In genomic region chr1:26333312-26333711, GRCh38 we compare ENCODE assay signal across 7 cellular contexts. TPM values are rescaled to one million over a fixed set of nuclear protein-coding genes. Genes with fewer than 3 reads are reported as not detected.
"Had no signal": no experiment of that assay in that cellular context is flagged by ENCODE, and none has a peak within 500 bp of the region (broad histone marks: within the 10 kb centered on the region; RNA-seq: fewer than 3 reads in every experiment).

No MANE protein-coding gene starts in this region.

RNA-seq across cellular contexts. Expression of gene CD52, which starts 15.6 kb away (rescaled TPM):
- total RNA-seq: M059J, RPMI7951, SJCRH30, SK-MEL-5 had no signal

RNA-seq across cellular contexts. Expression of gene CRYBG2, which starts 20.6 kb away (rescaled TPM):
- total RNA-seq: Right ventricle myocardium inferior, RPMI7951, SJCRH30, SK-MEL-5 had no signal

RNA-seq across cellular contexts. Expression of gene ZNF683, which starts 39.2 kb away (rescaled TPM):
- total RNA-seq: M059J, OCI-LY7, PC-9, RPMI7951, SJCRH30, SK-MEL-5 had no signal
